In the genomic region with DNA sequence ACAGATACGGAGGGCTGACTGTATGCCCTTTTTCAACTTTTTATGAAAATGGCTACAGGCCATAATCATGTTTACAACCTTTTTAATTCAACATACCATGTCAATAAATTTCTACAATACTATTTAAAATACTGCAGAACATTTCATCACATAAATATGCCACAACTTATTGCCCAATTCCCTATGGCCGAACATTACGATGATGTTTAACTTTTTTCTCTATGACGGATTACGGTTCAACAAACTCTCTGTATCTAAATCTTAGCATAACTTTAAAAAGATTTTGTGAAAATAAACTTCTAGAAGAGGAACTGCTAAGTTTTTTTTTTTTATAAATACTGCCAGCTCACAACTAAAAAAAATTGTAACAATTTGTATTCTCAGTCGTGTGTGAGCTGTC, we compare ENCODE assay signal across 9 cellular contexts.
"Had no signal": no experiment of that assay in that cellular context is flagged by ENCODE, and none has a peak within 500 bp of the region (broad histone marks: within the 10 kb centered on the region; RNA-seq: fewer than 3 reads in every experiment).

No MANE protein-coding gene starts in this region.

- H3K9me3 Mint-ChIP-seq: IgD-negative memory B cell had no signal

- H3K4me3 ChIP-seq: GM23338 had no signal

- ATAC-seq: GM23338 had no signal

- H3K27ac Mint-ChIP-seq: GM23338, H9, IgD-negative memory B cell had no signal

- FAIRE-seq: H1, H54, HTR-8/SVneo had no signal

- DNase-seq: H9, HCEC 1CT, KBM-7 had no signal

- H3K4me3 Mint-ChIP-seq: GM23338, H9 had no signal

- H3K27me3 Mint-ChIP-seq: IgD-negative memory B cell had no signal

- H3K9ac ChIP-seq: KMS-11 had no signal

- H3K27ac ChIP-seq: KMS-11 had no signal
